In the genomic region with DNA sequence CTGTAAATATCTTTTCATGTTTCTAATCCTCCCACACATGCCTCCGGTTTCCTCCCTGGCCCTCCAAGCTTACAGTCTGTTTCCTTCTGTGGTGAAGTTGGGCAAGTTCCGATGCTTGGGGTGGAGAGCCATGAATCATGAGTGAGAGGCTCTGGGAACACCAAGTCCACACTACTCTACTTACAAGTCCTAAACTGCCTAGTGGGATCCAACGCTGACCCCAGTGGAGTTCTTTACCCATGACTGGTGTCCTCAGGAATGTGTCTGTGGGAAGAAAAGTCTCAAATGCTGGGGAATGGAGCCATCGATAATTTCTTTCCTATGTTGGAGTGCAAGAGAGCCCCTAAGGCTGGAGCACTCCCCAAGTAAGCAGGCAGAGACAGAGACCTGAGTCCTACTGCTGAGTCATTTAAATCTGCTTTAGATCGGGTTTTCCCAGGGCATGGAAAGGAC, we compare ENCODE assay signal across 8 cellular contexts.
A peak's percentile ranks its signal among the peaks of the same experiment; 100 is the strongest.
DNase-seq lines count a peak whose midpoint lies in the region; ATAC-seq and TF ChIP-seq lines count a peak whose summit lies in the region.

No MANE protein-coding gene starts in this region.

- intact Hi-C loops in sciatic nerve (cut with DNase I): no loop called here

- POLR2A ChIA-PET in T-cell (lab: Charles Lee): no interaction called here

- DNase-seq in GM04503 (ENCODE audit: low read depth): peak; percentile 100
- DNase-seq in T-cell: peak in 1 of 34 experiments; percentile 24
- DNase-seq in fibroblast of gingiva (ENCODE audit: low read depth): peak; percentile 99
- no peak for DNase-seq in sciatic nerve (ENCODE audit: low spot score)
- DNase-seq in amygdala (lab: John Stamatoyannopoulos, UW): no peak
- DNase-seq in erythroblast (lab: John Stamatoyannopoulos, UW): no peak
- no peak for DNase-seq in progenitor cell of endocrine pancreas (ENCODE audit: low spot score, unreplicated experiment)

- CTCF ChIA-PET in T-cell (lab: Charles Lee): interaction anchor here in 1 of 2 donors (1.0 kb wide), 1 partner anchor 19 kb away, joined by 3 read pairs; no protein-coding TSS in a partner anchor

- ATAC-seq in T-cell (replicated peaks in 1 of 4) (peak in 3 of 4 experiments; percentile 21 to 43 (median 33)), sciatic nerve (peak; percentile 89), HG02973 (IDR thresholded peaks at IDR 0.05; ENCODE audit: unreplicated experiment) (no peak)

- no peak overlapping the region for H3K4me3 Mint-ChIP-seq in T-cell
- H3K4me3 Mint-ChIP-seq in progenitor cell of endocrine pancreas (ENCODE audit: low read depth): no peak overlapping the region

- H3K4me1 Mint-ChIP-seq in T-cell (peaks cover 2 to 16% (median 2%) of the 10 kb centered on the region in 3 donors), progenitor cell of endocrine pancreas (ENCODE audit: low read depth) (peaks cover 7% of the 10 kb centered on the region)

- no peak overlapping the region for H3K27ac Mint-ChIP-seq in T-cell
- no peak overlapping the region for H3K27ac Mint-ChIP-seq in progenitor cell of endocrine pancreas

- H3K9me3 Mint-ChIP-seq in T-cell (no peaks in the 10 kb centered on the region), progenitor cell of endocrine pancreas (ENCODE audit: low read depth) (no peaks in the 10 kb centered on the region)

- no peaks in the 10 kb centered on the region for H3K36me3 Mint-ChIP-seq in T-cell
- H3K36me3 Mint-ChIP-seq in progenitor cell of endocrine pancreas (ENCODE audit: insufficient read depth): no peaks in the 10 kb centered on the region

- H3K27me3 Mint-ChIP-seq in T-cell: no peaks in the 10 kb centered on the region
- peaks cover 4% of the 10 kb centered on the region for H3K27me3 Mint-ChIP-seq in progenitor cell of endocrine pancreas

- TF ChIP-seq POLR2A in erythroblast (IDR thresholded peaks at IDR 0.05; ENCODE audit: low read length): no peak

- no peak for TF ChIP-seq CTCF in progenitor cell of endocrine pancreas (IDR thresholded peaks at IDR 0.05; ENCODE audit: unreplicated experiment)

Comparison
In these comparisons a context has a peak if more than half of its experiments do, and no peak if none do; other contexts are left out.
1. DNase-seq: peak in GM04503 (single experiment) and fibroblast of gingiva (single experiment); none in sciatic nerve (single experiment), amygdala (0 of 56), erythroblast (0 of 2) and progenitor cell of endocrine pancreas (single experiment).